In the genomic region with DNA sequence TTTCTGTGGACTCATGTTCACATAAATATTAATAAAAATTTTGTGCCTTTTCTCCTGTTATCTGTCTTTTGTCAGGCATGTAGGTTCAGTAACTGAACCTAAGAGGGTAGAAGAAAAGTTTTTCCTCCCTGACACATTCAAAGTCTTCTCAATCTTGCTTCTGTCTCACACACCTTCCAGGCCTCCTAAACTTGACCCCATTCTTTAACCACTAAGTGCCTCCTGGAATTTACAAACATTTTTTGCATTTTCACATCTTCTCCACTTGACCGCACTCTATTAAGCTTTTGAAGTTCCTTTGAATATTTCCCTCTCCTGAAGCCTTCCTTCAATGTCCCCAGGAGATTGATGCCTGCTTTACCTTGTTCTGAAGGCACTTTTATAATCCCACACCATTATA, we compare ENCODE assay signal across 21 cellular contexts.
"Had no signal": no experiment of that assay in that cellular context is flagged by ENCODE, and none has a peak within 500 bp of the region (broad histone marks: within the 10 kb centered on the region; RNA-seq: fewer than 3 reads in every experiment).

No MANE protein-coding gene starts in this region.

- H3K9me3 ChIP-seq: testis had no signal

- H3K36me3 ChIP-seq: neural progenitor cell, spleen, tibial artery had no signal

- H3K27ac ChIP-seq: neural progenitor cell, parathyroid adenoma, skin epidermis, spleen, testis, tibial artery had no signal

- H3K4me1 ChIP-seq: neural progenitor cell, parathyroid adenoma, spleen, testis had no signal

- H3K27me3 ChIP-seq: neural progenitor cell, spleen, testis, tibial artery had no signal

- H3K4me3 ChIP-seq: neural progenitor cell, skin epidermis, spleen, testis, tibial artery had no signal

- H3K79me2 ChIP-seq: parathyroid adenoma had no signal

- DNase-seq: cerebellar nuclear complex; cortex of kidney; effector memory CD8-positive, alpha-beta T cell; head of caudate nucleus; left ventricle myocardium superior; midbrain; naive thymus-derived CD4-positive, alpha-beta T cell; right cardiac atrium; spleen; stimulated activated CD4-positive, alpha-beta T cell treated with anti-CD3 and anti-CD28 coated beads, Interleukin-4, amount 100 ng/mL, for 4 hours; substantia nigra; tibial artery had no signal

- FAIRE-seq: frontal cortex, urothelium cell line had no signal

- H3K4me2 ChIP-seq: neural progenitor cell had no signal

- ATAC-seq: effector memory CD8-positive, alpha-beta T cell; left colon; left ventricle myocardium superior; naive thymus-derived CD4-positive, alpha-beta T cell; right cardiac atrium; stimulated activated memory B cell treated with anti-CD40 and anti-IgM and Interleukin-4, amounts not matched to agents 10 μg/mL and 1 μg/mL and 100 μg/mL, for 72 hours; stimulated activated naive CD8-positive, alpha-beta T cell treated with anti-CD3 and anti-CD28 coated beads, Interleukin-15, Interleukin-2, amounts not matched to agents 100 U/mL and 50 U/mL, for 24 hours had no signal

- H3K9ac ChIP-seq: neural progenitor cell, parathyroid adenoma had no signal

- H2AFZ ChIP-seq: parathyroid adenoma had no signal
